23 cellular contexts compared by ENCODE assay signal in genomic region chr11:7677801-7678201, GRCh38. TPM values are rescaled to one million over a fixed set of nuclear protein-coding genes. Genes with fewer than 3 reads are reported as not detected.
DNase-seq lines count a peak whose midpoint lies in the region; ATAC-seq and TF ChIP-seq lines count a peak whose summit lies in the region.
"Had no signal": no experiment of that assay in that cellular context is flagged by ENCODE, and none has a peak within 500 bp of the region (broad histone marks: within the 10 kb centered on the region; RNA-seq: fewer than 3 reads in every experiment).

No MANE protein-coding gene starts in this region.

- no peak overlapping the region for H3K14ac ChIP-seq in trophoblast cell (ENCODE audit: low read length)

- H3K36me3 ChIP-seq in hepatocyte (replicated peaks; ENCODE audit: insufficient read depth, low read depth) (no peaks in the 10 kb centered on the region), uterus (no peaks in the 10 kb centered on the region), trophoblast cell (ENCODE audit: control insufficient read depth in 1 of 2, insufficient read depth in 2 of 2, low read length in 2 of 2) (no peaks in the 10 kb centered on the region)
- H3K36me3 ChIP-seq: BLaER1, heart right ventricle had no signal

- H3K4me3 ChIP-seq in hepatocyte (no peak overlapping the region), uterus (no peak overlapping the region), trophoblast cell (ENCODE audit: low read depth, low read length) (no peak overlapping the region)
- H3K4me3 ChIP-seq: BLaER1, heart right ventricle, psoas muscle, testis had no signal

- no peak overlapping the region for H3K4ac ChIP-seq in trophoblast cell (ENCODE audit: low read depth, low read length)

- H3K4me1 Mint-ChIP-seq in natural killer cell treated with Interleukin-12 subunit alpha and Interleukin-12 subunit beta and Interleukin-15 and Interleukin-18, amount 100 ng/mL, for 72 hours (ENCODE audit: low read depth in 2 of 2), result peaks cover 0 to 5% of the 10 kb centered on the region in 2 donors

- H3K9ac ChIP-seq in trophoblast cell (ENCODE audit: low read length), result no peak overlapping the region
- H3K9ac ChIP-seq: BLaER1 had no signal

- no peak overlapping the region for H3K18ac ChIP-seq in trophoblast cell (ENCODE audit: low read length)

- no peaks in the 10 kb centered on the region for H3K9me2 ChIP-seq in hepatocyte (replicated peaks; ENCODE audit: insufficient read depth)

- H3K27ac ChIP-seq in angular gyrus (ENCODE audit: low read depth, low read length) (peak overlapping the region; percentile 14), hepatocyte (peak overlapping the region; percentile 61), uterus (peak overlapping the region; percentile 74 to 91), trophoblast cell (ENCODE audit: low read depth, low read length) (no peak overlapping the region)
- H3K27ac ChIP-seq: BLaER1, heart right ventricle, psoas muscle, testis had no signal

- WGBS in hepatocyte (ENCODE audit: low lambda C conversion rate, missing lambda C conversion rate), result 27% methylated on average over 4 of the region's 4 CpGs
- WGBS in trophoblast cell (ENCODE audit: extremely low coverage, insufficient coverage, insufficient read length), result no CpG with 5 or more reads among the region's 4 CpGs

- H3K4me1 ChIP-seq in hepatocyte (ENCODE audit: insufficient read depth) (peaks cover 11% of the 10 kb centered on the region), uterus (peaks cover 4 to 12% of the 10 kb centered on the region in 2 donors), trophoblast cell (ENCODE audit: control insufficient read depth in 1 of 2, insufficient read depth in 2 of 2, low read length in 2 of 2) (peaks cover 4 to 8% of the 10 kb centered on the region in 2 experiments)
- H3K4me1 ChIP-seq: BLaER1, psoas muscle had no signal

- no peak overlapping the region for H3K23ac ChIP-seq in trophoblast cell (ENCODE audit: low read length)

- intact Hi-C loops in uterus (cut with DNase I; ENCODE audit: low total_unique reads), result no loop called here

- H2AFZ ChIP-seq in hepatocyte (no peak overlapping the region), trophoblast cell (ENCODE audit: insufficient read depth, low read length, poor library complexity) (no peak overlapping the region)

- H3K27me3 Mint-ChIP-seq in natural killer cell treated with Interleukin-12 subunit alpha and Interleukin-12 subunit beta and Interleukin-15 and Interleukin-18, amount 100 ng/mL, for 72 hours, result peaks cover 35 to 49% of the 10 kb centered on the region in 2 donors

- no peak overlapping the region for H4K8ac ChIP-seq in trophoblast cell (ENCODE audit: low read depth, low read length)

- H3K4me2 ChIP-seq in hepatocyte (peak overlapping the region; percentile 32), trophoblast cell (ENCODE audit: low read length) (no peak overlapping the region)
- H3K4me2 ChIP-seq: BLaER1 had no signal

- no peak overlapping the region for H2BK5ac ChIP-seq in trophoblast cell (ENCODE audit: low read depth, low read length, poor library complexity)

- no peak overlapping the region for H2BK12ac ChIP-seq in trophoblast cell (ENCODE audit: low read length)

- DNase-seq in HS-5 (ENCODE audit: low read depth) (peak; percentile 60), hepatocyte (ENCODE audit: low spot score) (peak; percentile 61), uterus (peak in 1 of 2 donors; percentile 69), trophoblast cell (no peak), KG1 (lab: John Stamatoyannopoulos, UW) (no peak), iPS-NIHi11 (ENCODE audit: low spot score) (no peak)
- DNase-seq in natural killer cell treated with Interleukin-12 subunit alpha and Interleukin-12 subunit beta and Interleukin-15 and Interleukin-18, amount 100 ng/mL, for 72 hours (ENCODE audit: low spot score), result no peak
- DNase-seq: activated CD4-positive, CD25-positive, alpha-beta regulatory T cell treated with anti-CD3 and anti-CD28 coated beads, Interleukin-2, amount 50 U/mL, for 72 hours; activated CD8-positive, alpha-beta memory T cell treated with anti-CD3 and anti-CD28 coated beads for 24 hours; GF-D8; heart right ventricle; kidney glomerular epithelial cell; NCI-H187; psoas muscle; SIG-M5; stimulated activated CD4-positive, alpha-beta T cell treated with anti-CD3 and anti-CD28 coated beads, Interleukin-4, amount 100 ng/mL, for 4 hours; testis had no signal

- no peak overlapping the region for H4K91ac ChIP-seq in trophoblast cell (ENCODE audit: low read depth, low read length)

- H3K36me3 Mint-ChIP-seq in natural killer cell treated with Interleukin-12 subunit alpha and Interleukin-12 subunit beta and Interleukin-15 and Interleukin-18, amount 100 ng/mL, for 72 hours, result no peaks in the 10 kb centered on the region

- H4K12ac ChIP-seq in trophoblast cell (ENCODE audit: low read depth, low read length), result no peak overlapping the region

- no peaks in the 10 kb centered on the region for H3K9me3 Mint-ChIP-seq in natural killer cell treated with Interleukin-12 subunit alpha and Interleukin-12 subunit beta and Interleukin-15 and Interleukin-18, amount 100 ng/mL, for 72 hours
- H3K9me3 Mint-ChIP-seq: neural crest cell had no signal

- H4K20me1 ChIP-seq in hepatocyte (ENCODE audit: insufficient read depth, poor library complexity, severe bottlenecking), result no peaks in the 10 kb centered on the region
- H4K20me1 ChIP-seq: BLaER1 had no signal

- ATAC-seq in natural killer cell treated with Interleukin-12 subunit alpha and Interleukin-12 subunit beta and Interleukin-15 and Interleukin-18, amount 100 ng/mL, for 72 hours, result no peak
- ATAC-seq: heart right ventricle, psoas muscle had no signal

- peaks cover 4% of the 10 kb centered on the region for H3K79me2 ChIP-seq in hepatocyte
- peaks cover 7% of the 10 kb centered on the region for H3K79me2 ChIP-seq in trophoblast cell (ENCODE audit: control insufficient read depth, insufficient read depth, low read length, poor library complexity)

- no peak overlapping the region for H3K27ac Mint-ChIP-seq in natural killer cell treated with Interleukin-12 subunit alpha and Interleukin-12 subunit beta and Interleukin-15 and Interleukin-18, amount 100 ng/mL, for 72 hours

- H3K9me3 ChIP-seq in hepatocyte (ENCODE audit: low read depth) (no peaks in the 10 kb centered on the region), uterus (no peaks in the 10 kb centered on the region), trophoblast cell (ENCODE audit: insufficient read depth, low read depth, low read length) (no peaks in the 10 kb centered on the region)
- H3K9me3 ChIP-seq: psoas muscle, testis had no signal

- TF ChIP-seq POLR2A in uterus (IDR thresholded peaks at IDR 0.05), result no peak

- H2BK120ac ChIP-seq in trophoblast cell (ENCODE audit: insufficient read depth, low read length, poor library complexity), result no peak overlapping the region

- TF ChIP-seq CTCF in hepatocyte (IDR thresholded peaks at IDR 0.05; ENCODE audit: poor library complexity) (no peak), uterus (IDR thresholded peaks at IDR 0.05) (no peak)

- H3K27me3 ChIP-seq in hepatocyte, result no peaks in the 10 kb centered on the region
- no peaks in the 10 kb centered on the region for H3K27me3 ChIP-seq in uterus
- H3K27me3 ChIP-seq in trophoblast cell (ENCODE audit: insufficient read depth, low read length), result no peaks in the 10 kb centered on the region
- H3K27me3 ChIP-seq: BLaER1, testis had no signal

- H3K79me1 ChIP-seq in trophoblast cell (ENCODE audit: low read length), result peaks cover 10% of the 10 kb centered on the region

- no peak overlapping the region for H2AK5ac ChIP-seq in trophoblast cell (ENCODE audit: low read length)

- H3K4me3 Mint-ChIP-seq in natural killer cell treated with Interleukin-12 subunit alpha and Interleukin-12 subunit beta and Interleukin-15 and Interleukin-18, amount 100 ng/mL, for 72 hours, result no peak overlapping the region
- H3K4me3 Mint-ChIP-seq: neural crest cell had no signal

RNA-seq across cellular contexts. Expression of gene CYB5R2, which starts 4.5 kb away (rescaled TPM):
- total RNA-seq in hepatocyte, result 19.9 and 25.0 TPM in 2 replicates
- 37.4 and 38.5 TPM in 2 replicates for polyA plus RNA-seq in hepatocyte
- total RNA-seq in uterus, result 10 to 100 TPM; 10.5 to 29.2 (median 24.1) TPM
- under 1 TPM; 0.73 to 0.98 TPM for total RNA-seq in natural killer cell treated with Interleukin-12 subunit alpha and Interleukin-12 subunit beta and Interleukin-15 and Interleukin-18, amount 100 ng/mL, for 72 hours
- 57.9 and 60.0 TPM in 2 replicates for polyA plus RNA-seq in trophoblast cell (2013)

RNA-seq across cellular contexts. Expression of gene OVCH2, which starts 28.5 kb away (rescaled TPM):
- total RNA-seq in hepatocyte (0.12 and 0.63 TPM in 2 replicates), uterus (under 1 TPM in 1 of 4 donors, not detected in 3; 0.21 TPM)
- 0.51 TPM in 1 of 2 replicates, not detected in the other for polyA plus RNA-seq in hepatocyte
- total RNA-seq in natural killer cell treated with Interleukin-12 subunit alpha and Interleukin-12 subunit beta and Interleukin-15 and Interleukin-18, amount 100 ng/mL, for 72 hours, result not detected
- polyA plus RNA-seq in trophoblast cell (2013), result 1.5 and 1.9 TPM in 2 replicates
- total RNA-seq: heart right ventricle; mesenteric fat pad; NCI-H460; neural crest cell; psoas muscle; T-helper 2 cell treated with Interferon-gamma antibody and Interleukin-4, amounts not matched to agents 100 ng/mL and 5 ng/mL, for 36 hours had no signal
- polyA plus RNA-seq: heart right ventricle, psoas muscle had no signal

Comparison
In these comparisons a context has a peak if more than half of its experiments do, and no peak if none do; other contexts are left out.
1. DNase-seq: peak in HS-5 (single experiment) and hepatocyte (single experiment); none in natural killer cell treated with Interleukin-12 subunit alpha and Interleukin-12 subunit beta and Interleukin-15 and Interleukin-18, amount 100 ng/mL, for 72 hours (single experiment), trophoblast cell (0 of 2), KG1 (single experiment) and iPS-NIHi11 (single experiment).
2. RNA of gene CYB5R2, which starts 4.5 kb away (total RNA-seq): 10.5 to 29.2 TPM in uterus and 19.9 to 25.0 TPM in hepatocyte; 0.73 to 0.98 TPM in natural killer cell treated with Interleukin-12 subunit alpha and Interleukin-12 subunit beta and Interleukin-15 and Interleukin-18, amount 100 ng/mL, for 72 hours; every median in the first group is over 4 times any median in the second.